35 cellular contexts compared by ENCODE assay signal in genomic region chr2:194452504-194452903, GRCh38.
"Had no signal": no experiment of that assay in that cellular context is flagged by ENCODE, and none has a peak within 500 bp of the region (broad histone marks: within the 10 kb centered on the region; RNA-seq: fewer than 3 reads in every experiment).

No MANE protein-coding gene starts in this region.

- H3K9me3 ChIP-seq: MG63 had no signal

- H3K27me3 ChIP-seq: MG63 had no signal

- H3K9ac ChIP-seq: KMS-11 had no signal

- DNase-seq: Karpas-422, Kasumi-1, MG63, MM.1S, MV-4-11, NCI-H1048, NCI-H1092, NCI-H1092 treated with DMSO at 0.1 percent for 48 hours, NCI-H1105, NCI-H1105 treated with DMSO at 0.1 percent for 48 hours, NCI-H1417, NCI-H1417 treated with DMSO at 0.1 percent for 48 hours, NCI-H1436, NCI-H1436 treated with DMSO at 0.1 percent for 48 hours, NCI-H146, NCI-H1694, NCI-H1694 treated with DMSO at 0.1 percent for 48 hours, NCI-H187, NCI-H187 treated with DMSO at 0.1 percent for 48 hours, NCI-H1930, NCI-H2029, NCI-H2029 treated with DMSO at 0.1 percent for 48 hours, NCI-H2081, NCI-H2081 treated with DMSO at 0.1 percent for 48 hours, NCI-H2107, NCI-H2171, NCI-H2171 treated with DMSO at 0.1 percent for 48 hours, NCI-H2227 treated with DMSO at 0.1 percent for 48 hours, NCI-H226, NCI-H345, NCI-H446, NCI-H446 treated with DMSO at 0.1 percent for 48 hours, NCI-H510A, NCI-H510A treated with DMSO at 0.1 percent for 48 hours had no signal

- H3K36me3 ChIP-seq: MG63 had no signal

- H3K27ac ChIP-seq: KMS-11 had no signal

- H3K4me2 ChIP-seq: KMS-11 had no signal

- H3K4me3 ChIP-seq: MG63 had no signal
